ENCODE assay signal across 12 cellular contexts in the genomic region with DNA sequence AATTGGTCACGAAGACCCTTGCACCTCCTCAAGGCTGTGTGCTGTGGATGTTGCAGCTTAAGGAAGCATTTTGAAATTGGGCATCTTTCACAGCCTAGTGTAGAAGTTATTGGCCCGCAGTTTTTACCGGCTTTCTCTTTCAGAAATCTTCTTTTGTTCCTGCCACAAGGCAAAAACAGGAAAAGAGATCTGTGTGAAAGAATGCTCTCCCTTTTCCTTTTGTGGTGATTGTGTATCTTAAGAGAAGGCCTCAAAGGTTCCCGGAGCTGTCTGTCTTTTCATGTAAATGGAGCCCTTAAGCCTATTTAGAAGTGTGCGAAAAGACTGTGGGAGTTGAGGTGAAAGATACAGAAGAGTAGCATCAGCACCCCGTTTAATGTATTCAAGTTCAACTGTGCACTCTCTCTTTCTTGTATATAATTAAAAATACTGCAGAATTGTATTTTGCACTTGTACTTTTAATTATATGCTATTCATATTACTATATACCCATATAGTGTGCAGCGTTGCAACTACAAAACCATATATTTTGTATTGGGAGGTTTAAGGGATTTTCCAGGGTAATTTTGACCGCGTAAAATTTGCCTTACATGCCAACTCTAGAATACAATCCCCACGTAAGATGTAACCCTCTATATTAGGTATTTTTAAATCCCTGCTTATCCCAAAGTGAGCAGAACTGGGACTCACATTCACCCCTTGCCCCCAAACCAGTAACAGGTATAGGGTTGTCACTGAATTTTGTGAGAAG.
DNase-seq lines count a peak whose midpoint lies in the region; ATAC-seq and TF ChIP-seq lines count a peak whose summit lies in the region.
"Had no signal": no experiment of that assay in that cellular context is flagged by ENCODE, and none has a peak within 500 bp of the region (broad histone marks: within the 10 kb centered on the region; RNA-seq: fewer than 3 reads in every experiment).

No MANE protein-coding gene starts in this region.

- no peaks in the 10 kb centered on the region for H3K27me3 Mint-ChIP-seq in activated naive CD4-positive, alpha-beta T cell treated with anti-CD3 and anti-CD28 coated beads, Interleukin-2, amount 10 ng/mL, durations not matched to agents 7 days and 5 days
- H3K27me3 Mint-ChIP-seq in activated CD8-positive, alpha-beta T cell treated with anti-CD3 and anti-CD28 coated beads for 36 hours, result no peaks in the 10 kb centered on the region
- no peaks in the 10 kb centered on the region for H3K27me3 Mint-ChIP-seq in MCF 10A (ENCODE audit: insufficient read depth, unreplicated experiment)

- H3K27me3 ChIP-seq in transverse colon, result no peaks in the 10 kb centered on the region
- H3K27me3 ChIP-seq: left lung had no signal

- H3K36me3 Mint-ChIP-seq in activated naive CD4-positive, alpha-beta T cell treated with anti-CD3 and anti-CD28 coated beads, Interleukin-2, amount 10 ng/mL, durations not matched to agents 7 days and 5 days, result no peaks in the 10 kb centered on the region
- no peaks in the 10 kb centered on the region for H3K36me3 Mint-ChIP-seq in activated CD8-positive, alpha-beta T cell treated with anti-CD3 and anti-CD28 coated beads for 36 hours (ENCODE audit: low read depth)
- no peaks in the 10 kb centered on the region for H3K36me3 Mint-ChIP-seq in MCF 10A (ENCODE audit: insufficient read depth, unreplicated experiment)

- intact Hi-C loops in activated CD8-positive, alpha-beta T cell treated with anti-CD3 and anti-CD28 coated beads for 36 hours (cut with micrococcal nuclease), result no loop called here
- intact Hi-C loops in transverse colon (cut with DNase I; ENCODE audit: low total_unique reads) (no loop called here), MCF 10A (cut with micrococcal nuclease) (no loop called here), sciatic nerve (cut with DNase I) (no loop called here)

- no peak for TF ChIP-seq EP300 in transverse colon (IDR thresholded peaks at IDR 0.05; ENCODE audit: low read depth)

- CTCF ChIA-PET in activated naive CD4-positive, alpha-beta T cell treated with anti-CD3 and anti-CD28 coated beads, Interleukin-2, amount 10 ng/mL, durations not matched to agents 7 days and 5 days (lab: Charles Lee), result interaction anchor here (2.9 kb wide), 1 partner anchor 11 kb away, joined by 11 read pairs; no protein-coding TSS in a partner anchor
- CTCF ChIA-PET in activated CD8-positive, alpha-beta T cell treated with anti-CD3 and anti-CD28 coated beads for 36 hours (lab: Charles Lee), result interaction anchor here (1.3 to 3.8 kb wide), 3 partner anchors 9 to 14 kb away, joined by 3 to 21 read pairs (median 8); no protein-coding TSS in a partner anchor
- CTCF ChIA-PET in MCF 10A (lab: Yijun Ruan, JAX), result no interaction called here

- no peaks in the 10 kb centered on the region for H3K9me3 Mint-ChIP-seq in activated naive CD4-positive, alpha-beta T cell treated with anti-CD3 and anti-CD28 coated beads, Interleukin-2, amount 10 ng/mL, durations not matched to agents 7 days and 5 days
- H3K9me3 Mint-ChIP-seq in activated CD8-positive, alpha-beta T cell treated with anti-CD3 and anti-CD28 coated beads for 36 hours, result no peaks in the 10 kb centered on the region
- no peaks in the 10 kb centered on the region for H3K9me3 Mint-ChIP-seq in MCF 10A (ENCODE audit: unreplicated experiment)

- WGBS in transverse colon (ENCODE audit: low coverage in 1 of 2), 2 donors, result 61 to 62% methylated on average over 10 of the region's 10 CpGs

- H3K4me3 Mint-ChIP-seq in activated naive CD4-positive, alpha-beta T cell treated with anti-CD3 and anti-CD28 coated beads, Interleukin-2, amount 10 ng/mL, durations not matched to agents 7 days and 5 days, result no peak overlapping the region
- H3K4me3 Mint-ChIP-seq in activated CD8-positive, alpha-beta T cell treated with anti-CD3 and anti-CD28 coated beads for 36 hours, result peak overlapping the region; percentile 28
- H3K4me3 Mint-ChIP-seq in MCF 10A (ENCODE audit: unreplicated experiment), result no peak overlapping the region

- peaks cover 0 to 11% (median 6%) of the 10 kb centered on the region in 4 donors for H3K4me1 ChIP-seq in transverse colon

- H3K4me3 ChIP-seq in transverse colon (no peak overlapping the region), coronary artery (no peak overlapping the region)
- H3K4me3 ChIP-seq: left lung had no signal

- DNase-seq in activated naive CD4-positive, alpha-beta T cell treated with anti-CD3 and anti-CD28 coated beads, Interleukin-2, amount 10 ng/mL, durations not matched to agents 7 days and 5 days, result no peak
- no peak for DNase-seq in activated naive CD4-positive, alpha-beta T cell treated with anti-CD3 and anti-CD28 coated beads, Interleukin-2, amount 50 U/mL, for 16 hours
- DNase-seq in activated CD8-positive, alpha-beta T cell treated with anti-CD3 and anti-CD28 coated beads for 36 hours, result no peak
- DNase-seq in iPS-NIHi11 (ENCODE audit: low spot score), result peak; percentile 44
- no peak for DNase-seq in transverse colon
- no peak for DNase-seq in MCF 10A (ENCODE audit: unreplicated experiment)
- no peak for DNase-seq in sciatic nerve (ENCODE audit: low spot score)
- DNase-seq in coronary artery (ENCODE audit: low spot score), result no peak
- DNase-seq: H7, left lung, NCI-H1092, NCI-H345 had no signal

- ATAC-seq in activated CD8-positive, alpha-beta T cell treated with anti-CD3 and anti-CD28 coated beads for 36 hours, result no peak
- no peak for ATAC-seq in sciatic nerve
- ATAC-seq: left lung had no signal

- H3K27ac Mint-ChIP-seq in activated naive CD4-positive, alpha-beta T cell treated with anti-CD3 and anti-CD28 coated beads, Interleukin-2, amount 10 ng/mL, durations not matched to agents 7 days and 5 days, result peak overlapping the region; percentile 84
- H3K27ac Mint-ChIP-seq in activated CD8-positive, alpha-beta T cell treated with anti-CD3 and anti-CD28 coated beads for 36 hours, result peak overlapping the region; percentile 7
- no peak overlapping the region for H3K27ac Mint-ChIP-seq in MCF 10A (ENCODE audit: low read depth, unreplicated experiment)

- H3K36me3 ChIP-seq in transverse colon, result no peaks in the 10 kb centered on the region
- H3K36me3 ChIP-seq: left lung had no signal

- peaks cover 45% of the 10 kb centered on the region for H3K4me1 Mint-ChIP-seq in activated naive CD4-positive, alpha-beta T cell treated with anti-CD3 and anti-CD28 coated beads, Interleukin-2, amount 10 ng/mL, durations not matched to agents 7 days and 5 days
- H3K4me1 Mint-ChIP-seq in activated CD8-positive, alpha-beta T cell treated with anti-CD3 and anti-CD28 coated beads for 36 hours (ENCODE audit: low read depth), result peaks cover 54% of the 10 kb centered on the region
- peaks cover 6% of the 10 kb centered on the region for H3K4me1 Mint-ChIP-seq in MCF 10A (ENCODE audit: insufficient read depth, unreplicated experiment)

- no peak for TF ChIP-seq CTCF in activated CD8-positive, alpha-beta T cell treated with anti-CD3 and anti-CD28 coated beads for 36 hours (IDR thresholded peaks at IDR 0.05)
- TF ChIP-seq CTCF in transverse colon (IDR thresholded peaks at IDR 0.05) (no peak), MCF 10A (IDR thresholded peaks at IDR 0.05; ENCODE audit: unreplicated experiment) (no peak), coronary artery (IDR thresholded peaks at IDR 0.05) (no peak)

- in situ Hi-C loops in transverse colon (cut with MboI; ENCODE audit: low pct_ligation_motif_present in 1 of 4, low pct_unique_long_range_greater_than_20kb in 1 of 4, low sequenced_read_pairs in 3 of 4), result no loop called here

- H3K27ac ChIP-seq in transverse colon, result peak overlapping the region in 3 of 4 donors; percentile 41 to 64 (median 59)
- no peak overlapping the region for H3K27ac ChIP-seq in coronary artery
- H3K27ac ChIP-seq: left lung had no signal

- POLR2A ChIA-PET in activated CD8-positive, alpha-beta T cell treated with anti-CD3 and anti-CD28 coated beads for 36 hours (lab: Charles Lee), result interaction anchor here (1.2 to 1.9 kb wide), 2 partner anchors 12 to 348 kb away, joined by 3 to 4 read pairs; no protein-coding TSS in a partner anchor
- POLR2A ChIA-PET in MCF 10A (lab: Yijun Ruan, JAX), result interaction anchor here (0.9 kb wide), 1 partner anchor 10 kb away, joined by 3 read pairs; no protein-coding TSS in a partner anchor

- no peaks in the 10 kb centered on the region for H3K9me3 ChIP-seq in transverse colon
- H3K9me3 ChIP-seq: left lung had no signal

- no peak for TF ChIP-seq POLR2A in transverse colon (IDR thresholded peaks at IDR 0.05)

- BruUV-seq in MCF 10A (replicated peaks; lab: Mats Ljungman, UMichigan), result no TSS peak

Comparison
In these comparisons a context has a peak if more than half of its experiments do, and no peak if none do; other contexts are left out.
1. H3K27ac ChIP-seq: peak in transverse colon (3 of 4); none in coronary artery (0 of 2).